ENCODE assay signal across 10 cellular contexts in the genomic region with DNA sequence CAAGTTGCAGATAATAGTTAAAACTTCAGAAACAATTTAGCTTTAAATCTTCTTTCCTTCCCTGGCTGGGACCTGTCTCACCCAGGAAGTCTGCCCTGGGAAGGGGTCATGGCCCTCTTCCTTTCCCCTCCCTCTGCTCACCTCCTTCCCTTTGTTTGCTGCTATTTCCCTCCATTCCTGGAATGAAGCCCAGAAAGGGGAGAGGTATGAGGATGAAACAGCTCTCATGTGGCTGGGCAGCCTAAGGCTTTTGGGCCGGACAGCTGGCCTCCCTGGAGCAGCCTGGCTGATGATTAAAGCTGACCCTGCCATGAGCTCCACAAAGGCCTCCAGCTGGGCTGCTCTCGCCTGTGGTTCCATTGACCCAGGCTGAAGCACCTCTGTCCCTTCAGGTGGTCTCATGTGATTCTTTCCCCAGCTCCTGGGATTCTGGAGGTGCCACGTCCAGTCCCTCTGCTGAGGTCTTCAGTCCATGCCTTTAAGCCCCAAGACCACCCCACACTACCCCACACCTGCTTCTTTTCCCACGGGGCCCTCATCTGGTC.
DNase-seq lines count a peak whose midpoint lies in the region; ATAC-seq and TF ChIP-seq lines count a peak whose summit lies in the region.
"Had no signal": no experiment of that assay in that cellular context is flagged by ENCODE, and none has a peak within 500 bp of the region (broad histone marks: within the 10 kb centered on the region; RNA-seq: fewer than 3 reads in every experiment).

No MANE protein-coding gene starts in this region.

- no peaks in the 10 kb centered on the region for H3K9me3 ChIP-seq in right cardiac atrium (ENCODE audit: control insufficient read depth, low read length)
- H3K9me3 ChIP-seq in stomach, result no peaks in the 10 kb centered on the region

- TF ChIP-seq CTCF in VCaP (conservative IDR thresholded peaks at IDR 0.05) (no peak), stomach (IDR thresholded peaks at IDR 0.05) (no peak)

- H3K4me3 Mint-ChIP-seq in activated T-cell treated with anti-CD3 and anti-CD28 coated beads, Interleukin-2, amount 50 U/mL, for 72 hours, result no peak overlapping the region
- H3K4me3 Mint-ChIP-seq: activated CD4-positive, alpha-beta T cell treated with anti-CD3 and anti-CD28 coated beads, Interleukin-2, amount 10 ng/mL, durations not matched to agents 7 days and 5 days had no signal

- H3K4me3 ChIP-seq in right cardiac atrium (ENCODE audit: low read length), result no peak overlapping the region
- H3K4me3 ChIP-seq in stomach, result no peak overlapping the region
- H3K4me3 ChIP-seq: BLaER1 had no signal

- H3K27ac ChIP-seq in VCaP (peak overlapping the region; percentile 45), right cardiac atrium (ENCODE audit: low read length) (no peak overlapping the region), stomach (peak overlapping the region; percentile 60 to 92 (median 81))
- H3K27ac ChIP-seq: BLaER1 had no signal

- 78% methylated on average over 4 of the region's 4 CpGs for WGBS in right cardiac atrium
- 56 to 68% (median 67%) methylated on average over 4 of the region's 4 CpGs for WGBS in stomach, 5 donors

- no peak for TF ChIP-seq POLR2A in stomach (IDR thresholded peaks at IDR 0.05)

- intact Hi-C loops in right cardiac atrium (cut with DNase I) (no loop called here), stomach (cut with DNase I; ENCODE audit: low total_unique reads) (no loop called here)

- H3K36me3 Mint-ChIP-seq in activated T-cell treated with anti-CD3 and anti-CD28 coated beads, Interleukin-2, amount 50 U/mL, for 72 hours (ENCODE audit: insufficient read depth in 2 of 2), result peaks cover 8 to 23% of the 10 kb centered on the region in 2 donors

- H3K4me1 Mint-ChIP-seq in activated T-cell treated with anti-CD3 and anti-CD28 coated beads, Interleukin-2, amount 50 U/mL, for 72 hours (ENCODE audit: low read depth), result peaks cover 80% of the 10 kb centered on the region

- H3K27me3 Mint-ChIP-seq in activated T-cell treated with anti-CD3 and anti-CD28 coated beads, Interleukin-2, amount 50 U/mL, for 72 hours (ENCODE audit: low read depth), result no peaks in the 10 kb centered on the region
- H3K27me3 Mint-ChIP-seq: activated CD4-positive, alpha-beta T cell treated with anti-CD3 and anti-CD28 coated beads, Interleukin-2, amount 10 ng/mL, durations not matched to agents 7 days and 5 days had no signal

- peaks cover 10 to 11% of the 10 kb centered on the region in 2 donors for H3K9me3 Mint-ChIP-seq in activated T-cell treated with anti-CD3 and anti-CD28 coated beads, Interleukin-2, amount 50 U/mL, for 72 hours

- H3K4me1 ChIP-seq in right cardiac atrium (ENCODE audit: control insufficient read depth, insufficient read depth, low read length) (peaks cover 3% of the 10 kb centered on the region), stomach (peaks cover 18 to 55% (median 21%) of the 10 kb centered on the region in 4 donors)

- no peaks in the 10 kb centered on the region for H3K27me3 ChIP-seq in right cardiac atrium (ENCODE audit: control insufficient read depth, insufficient read depth)
- H3K27me3 ChIP-seq in stomach, result no peaks in the 10 kb centered on the region
- H3K27me3 ChIP-seq: BLaER1 had no signal

- ATAC-seq in activated T-cell treated with anti-CD3 and anti-CD28 coated beads, Interleukin-2, amount 50 U/mL, for 72 hours (replicated peaks in 1 of 2), result no peak
- ATAC-seq in right cardiac atrium (peak; percentile 20 to 41), HG02973 (IDR thresholded peaks at IDR 0.05; ENCODE audit: unreplicated experiment) (no peak), GM21717 (IDR thresholded peaks at IDR 0.05; ENCODE audit: unreplicated experiment) (no peak)

- peak overlapping the region; percentile 64 for H3K27ac Mint-ChIP-seq in activated T-cell treated with anti-CD3 and anti-CD28 coated beads, Interleukin-2, amount 50 U/mL, for 72 hours
- H3K27ac Mint-ChIP-seq: activated CD4-positive, alpha-beta T cell treated with anti-CD3 and anti-CD28 coated beads, Interleukin-2, amount 10 ng/mL, durations not matched to agents 7 days and 5 days had no signal

- TF ChIP-seq EP300 in stomach (IDR thresholded peaks at IDR 0.05), result no peak

- no peaks in the 10 kb centered on the region for H3K36me3 ChIP-seq in stomach
- H3K36me3 ChIP-seq: BLaER1 had no signal

- no peak for DNase-seq in activated T-cell treated with anti-CD3 and anti-CD28 coated beads, Interleukin-2, amount 50 U/mL, for 72 hours
- DNase-seq in activated T-cell treated with anti-CD3 and anti-CD28 coated beads for 4 hours (no peak), right cardiac atrium (no peak), stomach (peak; percentile 59), SHP77 treated with DMSO at 0.1 percent for 48 hours (lab: John Stamatoyannopoulos, UW) (no peak)
- DNase-seq: activated CD4-positive, alpha-beta T cell treated with anti-CD3 and anti-CD28 coated beads, Interleukin-2, amount 10 ng/mL, durations not matched to agents 7 days and 5 days had no signal

Comparison
In these comparisons a context has a peak if more than half of its experiments do, and no peak if none do; other contexts are left out.
1. ATAC-seq: peak in right cardiac atrium (2 of 2); none in activated T-cell treated with anti-CD3 and anti-CD28 coated beads, Interleukin-2, amount 50 U/mL, for 72 hours (0 of 2), HG02973 (single experiment) and GM21717 (single experiment).